Comparison of ENCODE assay signal across 8 cellular contexts in the genomic region with DNA sequence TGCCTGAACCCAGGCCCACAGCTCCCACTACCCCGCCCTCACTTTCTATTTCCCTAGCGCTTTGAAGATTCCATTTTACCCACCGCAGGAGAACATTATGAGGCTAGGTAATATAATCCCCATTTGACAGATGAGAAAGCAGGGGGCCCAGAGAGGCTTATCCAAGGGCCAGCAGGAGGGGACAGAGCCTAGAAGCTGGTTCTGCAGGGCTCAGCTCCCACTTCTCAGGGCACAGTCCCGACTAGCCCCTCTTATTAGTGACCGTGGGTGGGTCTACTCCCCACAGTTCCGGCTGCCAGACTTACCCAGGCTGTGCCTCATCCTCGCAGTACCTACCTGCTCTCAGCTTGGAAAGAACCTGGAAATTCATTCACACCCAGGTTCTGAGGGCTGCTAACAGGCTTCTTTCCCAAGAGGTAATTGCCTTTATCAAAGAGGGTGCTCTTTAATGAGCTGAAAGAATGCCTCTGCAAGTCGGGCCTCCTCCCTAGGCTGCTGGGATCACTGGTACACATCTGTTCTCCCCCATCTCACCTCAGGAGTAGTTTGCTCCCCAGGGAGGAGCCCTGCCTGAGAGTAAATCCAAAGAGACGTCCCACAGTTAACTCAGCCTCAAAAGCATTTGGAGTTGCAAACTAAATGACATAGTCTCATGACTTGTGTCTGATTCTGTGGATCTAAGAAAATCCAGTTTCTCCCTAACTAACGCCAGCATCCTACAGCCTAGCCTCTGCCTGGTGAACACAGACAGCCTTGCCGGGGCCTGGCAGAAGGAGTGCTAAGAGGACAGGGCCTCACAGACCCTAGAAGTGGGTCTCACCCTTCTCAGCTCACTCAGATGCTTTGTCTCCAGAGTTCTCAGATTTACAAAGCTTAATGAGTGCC.
A peak's percentile ranks its signal among the peaks of the same experiment; 100 is the strongest.
DNase-seq lines count a peak whose midpoint lies in the region; ATAC-seq lines count a peak whose summit lies in the region.

No MANE protein-coding gene starts in this region.

- no peaks in the 10 kb centered on the region for H3K9me3 Mint-ChIP-seq in T-helper 2 cell treated with Interferon-gamma antibody and Interleukin-4, amounts not matched to agents 5 μg/mL and 100 μg/mL, for 36 hours
- H3K9me3 Mint-ChIP-seq in central memory CD8-positive, alpha-beta T cell: no peaks in the 10 kb centered on the region
- peaks cover 0 to 3% (median 0%) of the 10 kb centered on the region in 9 donors for H3K9me3 Mint-ChIP-seq in naive thymus-derived CD8-positive, alpha-beta T cell

- peak overlapping the region; percentile 75 for H3K4me3 Mint-ChIP-seq in T-helper 2 cell treated with Interferon-gamma antibody and Interleukin-4, amounts not matched to agents 5 μg/mL and 100 μg/mL, for 36 hours
- H3K4me3 Mint-ChIP-seq in central memory CD8-positive, alpha-beta T cell: peak overlapping the region; percentile 73
- peak overlapping the region; percentile 56 to 81 (median 72) for H3K4me3 Mint-ChIP-seq in naive thymus-derived CD8-positive, alpha-beta T cell

- peaks cover 6% of the 10 kb centered on the region for H3K27me3 Mint-ChIP-seq in T-helper 2 cell treated with Interferon-gamma antibody and Interleukin-4, amounts not matched to agents 5 μg/mL and 100 μg/mL, for 36 hours (ENCODE audit: low read depth)
- H3K27me3 Mint-ChIP-seq in central memory CD8-positive, alpha-beta T cell: no peaks in the 10 kb centered on the region
- no peaks in the 10 kb centered on the region for H3K27me3 Mint-ChIP-seq in naive thymus-derived CD8-positive, alpha-beta T cell

- DNase-seq in T-helper 2 cell treated with Interferon-gamma antibody and Interleukin-4, amounts not matched to agents 5 μg/mL and 100 μg/mL, for 36 hours (ENCODE audit: low spot score): peak; percentile 25
- DNase-seq in T-helper 2 cell (no peak), NCI-H82 (lab: John Stamatoyannopoulos, UW) (peak; percentile 76), globus pallidus (ENCODE audit: low spot score) (no peak), CD1c-positive myeloid dendritic cell (ENCODE audit: extremely low spot score) (no peak)
- no peak for DNase-seq in central memory CD8-positive, alpha-beta T cell (ENCODE audit: low spot score in 2 of 2)
- no peak for DNase-seq in naive thymus-derived CD8-positive, alpha-beta T cell

- peaks cover 76% of the 10 kb centered on the region for H3K4me1 Mint-ChIP-seq in T-helper 2 cell treated with Interferon-gamma antibody and Interleukin-4, amounts not matched to agents 5 μg/mL and 100 μg/mL, for 36 hours (ENCODE audit: low read depth)
- peaks cover 69% of the 10 kb centered on the region for H3K4me1 Mint-ChIP-seq in central memory CD8-positive, alpha-beta T cell
- H3K4me1 Mint-ChIP-seq in naive thymus-derived CD8-positive, alpha-beta T cell: peaks cover 34 to 77% (median 52%) of the 10 kb centered on the region in 4 donors

- POLR2A ChIA-PET in naive thymus-derived CD8-positive, alpha-beta T cell (lab: Charles Lee): interaction anchor here (0.9 to 1.5 kb wide), 2 partner anchors 116 to 125 kb away, joined by 3 to 6 read pairs; a partner anchor contains a TSS

- H3K27ac Mint-ChIP-seq in T-helper 2 cell treated with Interferon-gamma antibody and Interleukin-4, amounts not matched to agents 5 μg/mL and 100 μg/mL, for 36 hours: peak overlapping the region; percentile 89
- peak overlapping the region; percentile 95 for H3K27ac Mint-ChIP-seq in central memory CD8-positive, alpha-beta T cell (ENCODE audit: low read depth)
- peak overlapping the region; percentile 92 to 98 (median 95) for H3K27ac Mint-ChIP-seq in naive thymus-derived CD8-positive, alpha-beta T cell

- ATAC-seq in HG02840 (IDR thresholded peaks at IDR 0.05; ENCODE audit: low FRiP score, unreplicated experiment): peak; percentile 38
- peak; percentile 35 for ATAC-seq in central memory CD8-positive, alpha-beta T cell (replicated peaks; ENCODE audit: extremely low read depth, poor library complexity, severe bottlenecking)
- peak; percentile 42 to 50 for ATAC-seq in naive thymus-derived CD8-positive, alpha-beta T cell

- peaks cover 12% of the 10 kb centered on the region for H3K36me3 Mint-ChIP-seq in T-helper 2 cell treated with Interferon-gamma antibody and Interleukin-4, amounts not matched to agents 5 μg/mL and 100 μg/mL, for 36 hours (ENCODE audit: low read depth)
- H3K36me3 Mint-ChIP-seq in central memory CD8-positive, alpha-beta T cell (ENCODE audit: insufficient read depth): peaks cover 7% of the 10 kb centered on the region
- peaks cover 0 to 2% (median 0%) of the 10 kb centered on the region in 3 donors for H3K36me3 Mint-ChIP-seq in naive thymus-derived CD8-positive, alpha-beta T cell

Comparison
In these comparisons a context has a peak if more than half of its experiments do, and no peak if none do; other contexts are left out.
1. DNase-seq: peak in T-helper 2 cell treated with Interferon-gamma antibody and Interleukin-4, amounts not matched to agents 5 μg/mL and 100 μg/mL, for 36 hours (single experiment) and NCI-H82 (single experiment); none in T-helper 2 cell (0 of 5), central memory CD8-positive, alpha-beta T cell (0 of 2), naive thymus-derived CD8-positive, alpha-beta T cell (0 of 10), globus pallidus (single experiment) and CD1c-positive myeloid dendritic cell (single experiment).
2. Peak in every context shown above with its lines, with median percentiles within 50 percentile points of each other: H3K27ac Mint-ChIP-seq, H3K4me3 Mint-ChIP-seq and ATAC-seq.